Comparison of ENCODE assay signal across 15 cellular contexts in genomic region chr5:448766-449090, GRCh38. TPM values are rescaled to one million over a fixed set of nuclear protein-coding genes. Genes with fewer than 3 reads are reported as not detected.
DNase-seq lines count a peak whose midpoint lies in the region; ATAC-seq and TF ChIP-seq lines count a peak whose summit lies in the region.
"Had no signal": no experiment of that assay in that cellular context is flagged by ENCODE, and none has a peak within 500 bp of the region (broad histone marks: within the 10 kb centered on the region; RNA-seq: fewer than 3 reads in every experiment).

No MANE protein-coding gene starts in this region.

- no peak for TF ChIP-seq CTCF in CD14-positive monocyte (IDR thresholded peaks at IDR 0.05)
- no peak for TF ChIP-seq CTCF in left lung (IDR thresholded peaks at IDR 0.05)

- H3K4me3 Mint-ChIP-seq in CD14-positive monocyte = no peak overlapping the region
- peak overlapping the region; percentile 25 for H3K4me3 Mint-ChIP-seq in T-helper 17 cell

- H3K4me3 ChIP-seq in trophoblast cell (ENCODE audit: low read depth, low read length) (peak overlapping the region; percentile 8), left lung (no peak overlapping the region)
- H3K4me3 ChIP-seq: PC-9 had no signal

- H3K4me1 Mint-ChIP-seq in CD14-positive monocyte (peaks cover 33% of the 10 kb centered on the region), T-helper 17 cell (peaks cover 45% of the 10 kb centered on the region)

- no peak overlapping the region for H4K8ac ChIP-seq in trophoblast cell (ENCODE audit: low read depth, low read length)

- H3K27me3 Mint-ChIP-seq in CD14-positive monocyte (ENCODE audit: low read depth in 3 of 3) = peaks cover 0 to 3% (median 0%) of the 10 kb centered on the region in 3 donors
- no peaks in the 10 kb centered on the region for H3K27me3 Mint-ChIP-seq in T-helper 17 cell

- peaks cover 2% of the 10 kb centered on the region for H3K79me2 ChIP-seq in trophoblast cell (ENCODE audit: control insufficient read depth, insufficient read depth, low read length, poor library complexity)

- H2AFZ ChIP-seq in trophoblast cell (ENCODE audit: insufficient read depth, low read length, poor library complexity) = no peak overlapping the region
- H2AFZ ChIP-seq: PC-9 had no signal

- H3K79me1 ChIP-seq in trophoblast cell (ENCODE audit: low read length) = no peaks in the 10 kb centered on the region

- H3K9me3 Mint-ChIP-seq in CD14-positive monocyte = peaks cover 7 to 17% (median 10%) of the 10 kb centered on the region in 7 donors

- WGBS in trophoblast cell (ENCODE audit: extremely low coverage, insufficient coverage, insufficient read length) = no CpG with 5 or more reads among the region's 12 CpGs

- no peak overlapping the region for H3K4ac ChIP-seq in trophoblast cell (ENCODE audit: low read depth, low read length)

- H3K9ac ChIP-seq in trophoblast cell (ENCODE audit: low read length) = no peak overlapping the region

- H3K4me2 ChIP-seq in trophoblast cell (ENCODE audit: low read length) = no peak overlapping the region
- H3K4me2 ChIP-seq: PC-9 had no signal

- no peak overlapping the region for H3K27ac ChIP-seq in trophoblast cell (ENCODE audit: low read depth, low read length)
- H3K27ac ChIP-seq in left lung = peak overlapping the region in 1 of 2 donors; percentile 69
- H3K27ac ChIP-seq: PC-9 had no signal

- H3K36me3 ChIP-seq in trophoblast cell (ENCODE audit: control insufficient read depth in 1 of 2, insufficient read depth in 2 of 2, low read length in 2 of 2) (peaks cover 28 to 35% of the 10 kb centered on the region in 2 experiments), left lung (peaks cover 3 to 81% of the 10 kb centered on the region in 2 donors)

- no peak overlapping the region for H2BK12ac ChIP-seq in trophoblast cell (ENCODE audit: low read length)

- DNase-seq in CD14-positive monocyte (ENCODE audit: low spot score) (no peak), T-helper 17 cell (peak in 1 of 3 donors; percentile 1), head of caudate nucleus (peak in 22 of 42 donors; percentile 16 to 80 (median 53)), trophoblast cell (no peak), HCEC 1CT (no peak), left lung (no peak)
- DNase-seq: AML-193, DMS 273 treated with DMSO at 0.1 percent for 48 hours, GOT3, NCI-H1436 treated with DMSO at 0.1 percent for 48 hours, NCI-H2081, NCI-H2227 treated with DMSO at 0.1 percent for 48 hours, NCI-H526 treated with DMSO at 0.1 percent for 48 hours, PC-9 had no signal

- no peak overlapping the region for H3K14ac ChIP-seq in trophoblast cell (ENCODE audit: low read length)

- H3K27ac Mint-ChIP-seq in CD14-positive monocyte = peak overlapping the region; percentile 87 to 95 (median 93)
- peak overlapping the region; percentile 71 for H3K27ac Mint-ChIP-seq in T-helper 17 cell

- ATAC-seq in T-helper 17 cell (no peak), left lung (no peak), GM21786 (IDR thresholded peaks at IDR 0.05; ENCODE audit: unreplicated experiment) (no peak)

- H3K36me3 Mint-ChIP-seq in CD14-positive monocyte = peaks cover 70 to 90% of the 10 kb centered on the region in 2 donors
- peaks cover 30% of the 10 kb centered on the region for H3K36me3 Mint-ChIP-seq in T-helper 17 cell (ENCODE audit: low read depth)

- no peak overlapping the region for H2BK5ac ChIP-seq in trophoblast cell (ENCODE audit: low read depth, low read length, poor library complexity)

- H3K4me1 ChIP-seq in trophoblast cell (ENCODE audit: control insufficient read depth in 1 of 2, insufficient read depth in 2 of 2, low read length in 2 of 2) = peaks cover 3% of the 10 kb centered on the region in 2 experiments
- H3K4me1 ChIP-seq in left lung = peaks cover 0 to 42% of the 10 kb centered on the region in 2 donors

- H4K91ac ChIP-seq in trophoblast cell (ENCODE audit: low read depth, low read length) = no peak overlapping the region

- no peak overlapping the region for H2BK120ac ChIP-seq in trophoblast cell (ENCODE audit: insufficient read depth, low read length, poor library complexity)

- intact Hi-C loops in CD14-positive monocyte (cut with micrococcal nuclease) = loop anchor here (5.0 to 10.0 kb wide), 5 partner anchors 96 to 456 kb away; partner anchors contain the start of genes CEP72 (in 2 of the 2) and PDCD6 (in 1 of the 2)
- intact Hi-C loops in head of caudate nucleus (cut with DNase I) = loop anchor here (10.0 kb wide), 1 partner anchor 446 kb away; the partner anchor contains the start of genes BRD9 and TRIP13
- intact Hi-C loops in left lung (cut with DNase I) = no loop called here

- H4K12ac ChIP-seq in trophoblast cell (ENCODE audit: low read depth, low read length) = no peak overlapping the region

- H3K18ac ChIP-seq in trophoblast cell (ENCODE audit: low read length) = no peak overlapping the region

- no peak overlapping the region for H3K23ac ChIP-seq in trophoblast cell (ENCODE audit: low read length)

- H2AK5ac ChIP-seq in trophoblast cell (ENCODE audit: low read length) = no peak overlapping the region

- H3K27me3 ChIP-seq in trophoblast cell (ENCODE audit: insufficient read depth, low read length) (no peaks in the 10 kb centered on the region), left lung (no peaks in the 10 kb centered on the region)

- H3K9me3 ChIP-seq in T-helper 17 cell (ENCODE audit: control insufficient read depth, low read length, poor library complexity, severe bottlenecking) (no peaks in the 10 kb centered on the region), trophoblast cell (ENCODE audit: insufficient read depth, low read depth, low read length) (peaks cover 5% of the 10 kb centered on the region), left lung (peaks cover 6 to 15% of the 10 kb centered on the region in 2 donors)

RNA-seq across cellular contexts. Expression of gene EXOC3, which starts 5.8 kb away (rescaled TPM):
- polyA plus RNA-seq in CD14-positive monocyte = 10 to 100 TPM; 33.2 to 53.8 TPM
- 10 to 100 TPM; 71.3 to 86.3 TPM for total RNA-seq in T-helper 17 cell
- polyA plus RNA-seq in trophoblast cell (2013) = 24.0 and 24.2 TPM in 2 replicates
- total RNA-seq in left lung = 10 to 100 TPM; 43.8 to 58.7 TPM

Comparison
In these comparisons a context has a peak if more than half of its experiments do, and no peak if none do; other contexts are left out.
1. DNase-seq: peak in head of caudate nucleus (22 of 42); none in CD14-positive monocyte (single experiment), trophoblast cell (0 of 2), HCEC 1CT (single experiment) and left lung (0 of 2).
2. intact Hi-C loops: an anchor here in CD14-positive monocyte (5.0 to 10.0 kb wide) and head of caudate nucleus (10.0 kb wide); none called in left lung.